ENCODE assay signal across 1 cellular context in genomic region chr6:162973141-162973872, GRCh38.
TF ChIP-seq lines count a peak whose summit lies in the region.

No MANE protein-coding gene starts in this region.

TF ChIP-seq in H1, 55 proteins besides CTCF, POLR2A, EP300 and RAD21 (continued from another document):
- no peak for TF ChIP-seq CHD2 (IDR thresholded peaks at IDR 0.05; ENCODE audit: low read length)
